Comparison of ENCODE assay signal across 8 cellular contexts in genomic region chr2:237122214-237122666, GRCh38. TPM values are rescaled to one million over a fixed set of nuclear protein-coding genes. Genes with fewer than 3 reads are reported as not detected.
DNase-seq lines count a peak whose midpoint lies in the region; ATAC-seq, FAIRE-seq and TF ChIP-seq lines count a peak whose summit lies in the region.

No MANE protein-coding gene starts in this region.

- H3K27ac Mint-ChIP-seq in activated CD4-positive, alpha-beta T cell treated with anti-CD3 and anti-CD28 coated beads for 36 hours: peak overlapping the region; percentile 79

- no peaks in the 10 kb centered on the region for H3K36me3 Mint-ChIP-seq in activated CD4-positive, alpha-beta T cell treated with anti-CD3 and anti-CD28 coated beads for 36 hours (ENCODE audit: low read depth)

- intact Hi-C loops in activated CD4-positive, alpha-beta T cell treated with anti-CD3 and anti-CD28 coated beads for 36 hours (cut with DNase I, micrococcal nuclease): loop anchor here in 1 of 2 experiments (1.0 kb wide), 1 partner anchor 450 kb away; no protein-coding TSS in a partner anchor
- intact Hi-C loops in dorsolateral prefrontal cortex (cut with DNase I) (no loop called here), mucosa of descending colon (cut with DNase I, micrococcal nuclease) (no loop called here), testis (cut with DNase I; ENCODE audit: low total_unique reads) (loop anchor here (10.0 kb wide), 1 partner anchor 353 kb away; no protein-coding TSS in a partner anchor)

- CTCF ChIA-PET in AG04449 (lab: Yijun Ruan, JAX): interaction anchor here (0.6 to 4.0 kb wide), 46 partner anchors 11 to 459 kb away, joined by 3 to 88 read pairs (median 5); no protein-coding TSS in a partner anchor
- CTCF ChIA-PET in activated CD4-positive, alpha-beta T cell treated with anti-CD3 and anti-CD28 coated beads for 36 hours (lab: Charles Lee): interaction anchor here (0.5 to 2.4 kb wide), 19 partner anchors 11 to 699 kb away, joined by 3 to 18 read pairs (median 3); partner anchors contain the start of gene COPS8

- ATAC-seq in activated CD4-positive, alpha-beta T cell treated with anti-CD3 and anti-CD28 coated beads for 36 hours: peak; percentile 98
- ATAC-seq in mucosa of descending colon (peak; percentile 78), HG03571 (IDR thresholded peaks at IDR 0.05; ENCODE audit: unreplicated experiment) (no peak)

- TF ChIP-seq POLR2A in testis (IDR thresholded peaks at IDR 0.05): no peak

- H3K9me3 Mint-ChIP-seq in activated CD4-positive, alpha-beta T cell treated with anti-CD3 and anti-CD28 coated beads for 36 hours (ENCODE audit: low read depth): no peaks in the 10 kb centered on the region

- H3K27me3 Mint-ChIP-seq in activated CD4-positive, alpha-beta T cell treated with anti-CD3 and anti-CD28 coated beads for 36 hours: no peaks in the 10 kb centered on the region

- H3K4me1 Mint-ChIP-seq in activated CD4-positive, alpha-beta T cell treated with anti-CD3 and anti-CD28 coated beads for 36 hours: peaks cover 3% of the 10 kb centered on the region

- H3K4me3 ChIP-seq in AG04449 (ENCODE audit: low read depth, low read length) (no peak overlapping the region), dorsolateral prefrontal cortex (no peak overlapping the region), mucosa of descending colon (no peak overlapping the region), testis (no peak overlapping the region)

- DNase-seq in AG04449 (ENCODE audit: low read depth, low spot score): no peak
- peak; percentile 33 for DNase-seq in GM18507 (ENCODE audit: extremely low spot score, insufficient read length, low read depth)
- peak; percentile 32 for DNase-seq in NCI-H1694 (lab: John Stamatoyannopoulos, UW)
- DNase-seq in activated CD4-positive, alpha-beta T cell treated with anti-CD3 and anti-CD28 coated beads for 36 hours: peak; percentile 85
- DNase-seq in dorsolateral prefrontal cortex: peak in 9 of 10 donors; percentile 10 to 66 (median 51)
- DNase-seq in mucosa of descending colon: peak; percentile 45 to 63 (median 53)
- DNase-seq in testis: peak; percentile 65

- no peaks in the 10 kb centered on the region for H3K9me3 ChIP-seq in mucosa of descending colon
- H3K9me3 ChIP-seq in testis: no peaks in the 10 kb centered on the region

- H3K4me1 ChIP-seq in mucosa of descending colon (ENCODE audit: low read depth) (no peaks in the 10 kb centered on the region), testis (no peaks in the 10 kb centered on the region)

- H3K36me3 ChIP-seq in mucosa of descending colon (ENCODE audit: low read depth) (no peaks in the 10 kb centered on the region), testis (ENCODE audit: low read depth, missing control alignments) (no peaks in the 10 kb centered on the region)

- POLR2A ChIA-PET in AG04449 (lab: Yijun Ruan, JAX): no interaction called here
- POLR2A ChIA-PET in activated CD4-positive, alpha-beta T cell treated with anti-CD3 and anti-CD28 coated beads for 36 hours (lab: Charles Lee): no interaction called here

- TF ChIP-seq CTCF in AG04449 (IDR thresholded peaks at IDR 0.05; ENCODE audit: insufficient read depth, low read length, missing control alignments): peak; percentile 63
- TF ChIP-seq CTCF in dorsolateral prefrontal cortex (IDR thresholded peaks at IDR 0.05 in 54 of 56, conservative IDR thresholded peaks at IDR 0.05 in 2 of 56; ENCODE audit: low read depth in 1 of 56, partially characterized antibody in 56 of 56): peak in 51 of 56 donors; percentile 36 to 73 (median 54)
- TF ChIP-seq CTCF in mucosa of descending colon (IDR thresholded peaks at IDR 0.05): peak; percentile 22
- peak; percentile 24 to 46 (median 44) for TF ChIP-seq CTCF in testis (IDR thresholded peaks at IDR 0.05)

- peak; percentile 56 for FAIRE-seq in GM18507 (lab: Jason Lieb, UNC)

- no peak overlapping the region for H3K27ac ChIP-seq in dorsolateral prefrontal cortex
- H3K27ac ChIP-seq in testis: no peak overlapping the region

- 74 to 80% methylated on average over 8 of the region's 8 CpGs for WGBS in testis, 2 donors

- peaks cover 0 to 2% (median 0%) of the 10 kb centered on the region in 45 donors for H3K27me3 ChIP-seq in dorsolateral prefrontal cortex
- no peaks in the 10 kb centered on the region for H3K27me3 ChIP-seq in testis

- H3K4me3 Mint-ChIP-seq in activated CD4-positive, alpha-beta T cell treated with anti-CD3 and anti-CD28 coated beads for 36 hours: no peak overlapping the region

RNA-seq across cellular contexts. Expression of gene COPS8, which starts 36.6 kb away (rescaled TPM):
- 10 to 100 TPM; 65.8 to 74.5 TPM for total RNA-seq in activated CD4-positive, alpha-beta T cell treated with anti-CD3 and anti-CD28 coated beads for 36 hours
- total RNA-seq in dorsolateral prefrontal cortex: 100 to 1,000 TPM in 40 of 120 experiments, 10 to 100 TPM in 80; 37.8 to 117 (median 92.3) TPM
- 10 to 100 TPM; 23.4 to 37.3 (median 31.5) TPM for total RNA-seq in mucosa of descending colon
- total RNA-seq in testis: 100 to 1,000 TPM; 104 to 117 TPM
- polyA plus RNA-seq in testis (ENCODE audit: insufficient read depth, low read depth, low replicate concordance): 108 TPM
